8 cellular contexts compared by ENCODE assay signal in genomic region chr3:100044369-100044768, GRCh38.
DNase-seq lines count a peak whose midpoint lies in the region; ATAC-seq, FAIRE-seq and TF ChIP-seq lines count a peak whose summit lies in the region.

No MANE protein-coding gene starts in this region.

- no peaks in the 10 kb centered on the region for H3K27me3 ChIP-seq in thyroid gland
- H3K27me3 ChIP-seq in CD8-positive, alpha-beta memory T cell (ENCODE audit: insufficient read depth, low read length, poor library complexity, severe bottlenecking), result no peaks in the 10 kb centered on the region

- peaks cover 7 to 15% (median 14%) of the 10 kb centered on the region in 3 donors for H3K4me1 Mint-ChIP-seq in CD8-positive, alpha-beta memory T cell

- no peak overlapping the region for H3K4me3 ChIP-seq in thyroid gland (replicated peaks in 1 of 3)
- H3K4me3 ChIP-seq in CD8-positive, alpha-beta memory T cell (ENCODE audit: low read length), result no peak overlapping the region

- no peak overlapping the region for H3K27ac ChIP-seq in thyroid gland
- H3K27ac ChIP-seq in CD8-positive, alpha-beta memory T cell (ENCODE audit: low read depth, low read length), result no peak overlapping the region

- FAIRE-seq in GM12891 (lab: Jason Lieb, UNC), result peak; percentile 85

- peaks cover 0 to 1% of the 10 kb centered on the region in 2 donors for H3K27me3 Mint-ChIP-seq in CD8-positive, alpha-beta memory T cell

- intact Hi-C loops in thyroid gland (cut with DNase I), result no loop called here

- H3K4me3 Mint-ChIP-seq in CD8-positive, alpha-beta memory T cell, result no peak overlapping the region

- H3K9me3 ChIP-seq in thyroid gland, result no peaks in the 10 kb centered on the region
- H3K9me3 ChIP-seq in CD8-positive, alpha-beta memory T cell (ENCODE audit: low read length), result no peaks in the 10 kb centered on the region

- ATAC-seq in GM21619 (IDR thresholded peaks at IDR 0.05; ENCODE audit: unreplicated experiment), result peak; percentile 68
- ATAC-seq in left lobe of liver, result peak; percentile 45

- TF ChIP-seq CTCF in thyroid gland (IDR thresholded peaks at IDR 0.05), result no peak

- TF ChIP-seq POLR2A in GM12891 (IDR thresholded peaks at IDR 0.05; ENCODE audit: low read depth, low read length) (no peak), thyroid gland (IDR thresholded peaks at IDR 0.05) (no peak)

- peaks cover 0 to 1% (median 0%) of the 10 kb centered on the region in 3 donors for H3K36me3 Mint-ChIP-seq in CD8-positive, alpha-beta memory T cell

- no peak overlapping the region for H3K27ac Mint-ChIP-seq in CD8-positive, alpha-beta memory T cell

- CTCF ChIA-PET in CD8-positive, alpha-beta memory T cell (lab: Charles Lee), result no interaction called here

- POLR2A ChIA-PET in CD8-positive, alpha-beta memory T cell (lab: Charles Lee), result no interaction called here

- H3K9me3 Mint-ChIP-seq in CD8-positive, alpha-beta memory T cell, result no peaks in the 10 kb centered on the region

- DNase-seq in GM12891 (ENCODE audit: insufficient read length, low spot score) (no peak), KBM-7 (peak; percentile 81), left lobe of liver (ENCODE audit: low spot score) (no peak), thyroid gland (no peak), NCI-H510A (lab: John Stamatoyannopoulos, UW) (no peak), G401 (ENCODE audit: low spot score) (no peak)
- DNase-seq in CD8-positive, alpha-beta memory T cell, result no peak

- in situ Hi-C loops in KBM-7 (cut with MboI; ENCODE audit: low pct_unique_long_range_greater_than_20kb, low sequenced_read_pairs) (no loop called here), G401 (cut with HindIII; ENCODE audit: low sequenced_read_pairs) (no loop called here)

- H3K4me1 ChIP-seq in thyroid gland, result peaks cover 23 to 25% of the 10 kb centered on the region in 2 donors
- no peaks in the 10 kb centered on the region for H3K4me1 ChIP-seq in CD8-positive, alpha-beta memory T cell (ENCODE audit: insufficient read depth, low read length)

- H3K36me3 ChIP-seq in thyroid gland, result no peaks in the 10 kb centered on the region
- H3K36me3 ChIP-seq in CD8-positive, alpha-beta memory T cell (ENCODE audit: insufficient read depth, low read length), result no peaks in the 10 kb centered on the region

TF ChIP-seq in GM12891, 5 proteins besides CTCF, POLR2A, EP300 and RAD21:
- peak; percentile 27 for TF ChIP-seq PAX5 (IDR thresholded peaks at IDR 0.05; ENCODE audit: insufficient read depth, low read length, severe bottlenecking)
- no peak for TF ChIP-seq POLR2AphosphoS5 (IDR thresholded peaks at IDR 0.05; ENCODE audit: low read depth, low read length)
- peak; percentile 100 for TF ChIP-seq SPI1 (IDR thresholded peaks at IDR 0.05; ENCODE audit: low read depth, low read length)
- no peak for TF ChIP-seq TAF1 (IDR thresholded peaks at IDR 0.05; ENCODE audit: low read depth, low read length)
- TF ChIP-seq POU2F2 (IDR thresholded peaks at IDR 0.05; ENCODE audit: low read depth, low read length), result 0 out of 2 replicates have a peak, but pooled peaks have one; percentile 20
